In genomic region chr10:102231357-102232318, GRCh38 we compare ENCODE assay signal across 8 cellular contexts. TPM values are rescaled to one million over a fixed set of nuclear protein-coding genes. Genes with fewer than 3 reads are reported as not detected.
DNase-seq lines count a peak whose midpoint lies in the region; ATAC-seq and TF ChIP-seq lines count a peak whose summit lies in the region.

No MANE protein-coding gene starts in this region.

- H3K27ac ChIP-seq in A673 (ENCODE audit: low read depth, low read length, poor library complexity, severe bottlenecking) (no peak overlapping the region), GM23248 (no peak overlapping the region), RWPE2 (ENCODE audit: poor library complexity, severe bottlenecking) (no peak overlapping the region), left ventricle myocardium inferior (replicated peaks) (no peak overlapping the region), spleen (no peak overlapping the region)

- 23 to 26% methylated on average over 51 to 60 of the region's 76 CpGs for WGBS in GM23248 (ENCODE audit: low coverage in 1 of 2, low lambda C conversion rate in 2 of 2, missing lambda C conversion rate in 2 of 2), 2 experiments
- 13 to 20% (median 15%) methylated on average over 55 to 76 of the region's 76 CpGs for WGBS in spleen, 5 donors

- H3K4me1 ChIP-seq in A673 (ENCODE audit: insufficient read depth, low read length, poor library complexity, severe bottlenecking) (peaks cover 11% of the 10 kb centered on the region), GM23248 (ENCODE audit: insufficient read depth) (peaks cover 3% of the 10 kb centered on the region), RWPE2 (ENCODE audit: insufficient read depth, poor library complexity, severe bottlenecking) (peaks cover 8% of the 10 kb centered on the region), left ventricle myocardium inferior (peaks cover 35% of the 10 kb centered on the region), spleen (peaks cover 17 to 42% (median 30%) of the 10 kb centered on the region in 6 donors)

- CTCF ChIA-PET in A673 (lab: Charles Lee) = interaction anchor here (0.6 to 3.1 kb wide), 9 partner anchors 9 to 383 kb away, joined by 3 to 65 read pairs (median 6); partner anchors contain the start of genes GBF1 and PITX3
- CTCF ChIA-PET in activated naive CD4-positive, alpha-beta T cell treated with anti-CD3 and anti-CD28 coated beads for 36 hours (lab: Charles Lee) = interaction anchor here (0.6 to 16.9 kb wide), 48 partner anchors 8 to 1047 kb away, joined by 3 to 685 read pairs (median 6); partner anchors contain the start of genes C10orf95, FBXL15, GBF1 and NFKB2

- peaks cover 3% of the 10 kb centered on the region; the same call in 1 of the 2 replicates for H3F3A ChIP-seq in GM23248 (ENCODE audit: insufficient read depth)

- peak; percentile 89 for TF ChIP-seq CTCF in A673 (conservative IDR thresholded peaks at IDR 0.05; ENCODE audit: low read depth, low read length)
- TF ChIP-seq CTCF in RWPE2 (IDR thresholded peaks at IDR 0.05; ENCODE audit: poor library complexity, severe bottlenecking) = peak; percentile 79
- peak; percentile 70 for TF ChIP-seq CTCF in left ventricle myocardium inferior (IDR thresholded peaks at IDR 0.05; ENCODE audit: borderline replicate concordance)
- TF ChIP-seq CTCF in spleen (IDR thresholded peaks at IDR 0.05 in 8 of 11, conservative IDR thresholded peaks at IDR 0.05 in 3 of 11) = peak; percentile 36 to 83 (median 72)

- H3K36me3 ChIP-seq in A673 (ENCODE audit: insufficient read depth, low read length, poor library complexity, severe bottlenecking) (no peaks in the 10 kb centered on the region), GM23248 (ENCODE audit: low read depth) (no peaks in the 10 kb centered on the region), RWPE2 (ENCODE audit: low read depth) (no peaks in the 10 kb centered on the region), left ventricle myocardium inferior (no peaks in the 10 kb centered on the region), spleen (no peaks in the 10 kb centered on the region)

- no peak overlapping the region; the same call in 1 of the 2 replicates for H3K9ac ChIP-seq in GM23248

- H3K9me3 ChIP-seq in A673 (ENCODE audit: low read depth, low read length, poor library complexity, severe bottlenecking) = no peaks in the 10 kb centered on the region
- H3K9me3 ChIP-seq in GM23248 (ENCODE audit: low read depth) = no peaks in the 10 kb centered on the region
- no peaks in the 10 kb centered on the region for H3K9me3 ChIP-seq in RWPE2 (ENCODE audit: severe bottlenecking)
- no peaks in the 10 kb centered on the region for H3K9me3 ChIP-seq in left ventricle myocardium inferior (replicated peaks)
- H3K9me3 ChIP-seq in spleen = no peaks in the 10 kb centered on the region

- H2AFZ ChIP-seq in GM23248 = peak overlapping the region; percentile 67

- H3K27me3 ChIP-seq in A673 (replicated peaks; ENCODE audit: insufficient read depth, low read depth, low read length, poor library complexity) (peaks cover 13% of the 10 kb centered on the region), GM23248 (replicated peaks; ENCODE audit: insufficient read depth) (no peaks in the 10 kb centered on the region), RWPE2 (ENCODE audit: insufficient read depth, poor library complexity, severe bottlenecking) (peaks cover 15% of the 10 kb centered on the region), left ventricle myocardium inferior (ENCODE audit: low read depth) (peaks cover 74% of the 10 kb centered on the region), spleen (replicated peaks in 1 of 7) (peaks cover 0 to 82% (median 29%) of the 10 kb centered on the region in 7 donors)

- no peaks in the 10 kb centered on the region for H3K9me2 ChIP-seq in GM23248 (ENCODE audit: insufficient read depth)

- in situ Hi-C loops in GM23248 (cut with MboI) = no loop called here

- POLR2A ChIA-PET in A673 (lab: Charles Lee; ENCODE audit: low non-redundant PET) = interaction anchor here (0.5 kb wide), 1 partner anchor 1130 kb away, joined by 7 read pairs; no protein-coding TSS in a partner anchor

- peaks cover 52% of the 10 kb centered on the region for H3K27me3 Mint-ChIP-seq in activated naive CD4-positive, alpha-beta T cell treated with anti-CD3 and anti-CD28 coated beads for 36 hours (ENCODE audit: low read depth)

- H3K79me2 ChIP-seq in GM23248 (ENCODE audit: insufficient read depth) = no peaks in the 10 kb centered on the region

- ATAC-seq in RWPE2 (ENCODE audit: low read depth) = 0 out of 3 replicates have a peak, but pooled peaks have one; percentile 15
- no peak for ATAC-seq in HG02884 (IDR thresholded peaks at IDR 0.05; ENCODE audit: unreplicated experiment)
- ATAC-seq in GM21381 (IDR thresholded peaks at IDR 0.05; ENCODE audit: unreplicated experiment) = no peak

- intact Hi-C loops in A673 (cut with micrococcal nuclease; ENCODE audit: unreplicated experiment) = loop anchor here (5.0 kb wide), 2 partner anchors 166 to 351 kb away; partner anchors contain the start of gene NFKB2
- intact Hi-C loops in activated naive CD4-positive, alpha-beta T cell treated with anti-CD3 and anti-CD28 coated beads for 36 hours (cut with micrococcal nuclease) = loop anchor here (1.0 to 2.0 kb wide), 5 partner anchors 116 to 353 kb away; no protein-coding TSS in a partner anchor
- intact Hi-C loops in left ventricle myocardium inferior (cut with micrococcal nuclease) = no loop called here
- intact Hi-C loops in spleen (cut with DNase I; ENCODE audit: low total_unique reads) = loop anchor here (10.0 kb wide), 1 partner anchor 243 kb away; no protein-coding TSS in a partner anchor

- H3K4me3 ChIP-seq in A673 (ENCODE audit: low read depth, low read length, poor library complexity, severe bottlenecking) (peak overlapping the region; percentile 60), GM23248 (peak overlapping the region; percentile 65), RWPE2 (ENCODE audit: severe bottlenecking) (peak overlapping the region; percentile 34), left ventricle myocardium inferior (peak overlapping the region; percentile 66), spleen (peak overlapping the region; percentile 19 to 74 (median 56))

- H3K9me3 Mint-ChIP-seq in activated naive CD4-positive, alpha-beta T cell treated with anti-CD3 and anti-CD28 coated beads for 36 hours = no peaks in the 10 kb centered on the region

- no peaks in the 10 kb centered on the region for H3K36me3 Mint-ChIP-seq in activated naive CD4-positive, alpha-beta T cell treated with anti-CD3 and anti-CD28 coated beads for 36 hours (ENCODE audit: low read depth)

- H3K4me3 Mint-ChIP-seq in activated naive CD4-positive, alpha-beta T cell treated with anti-CD3 and anti-CD28 coated beads for 36 hours = peak overlapping the region; percentile 60

- peak overlapping the region; percentile 86 for H3K4me2 ChIP-seq in GM23248 (ENCODE audit: unreplicated experiment)

- H4K20me1 ChIP-seq in GM23248 (ENCODE audit: insufficient read depth) = no peaks in the 10 kb centered on the region

- H3K27ac Mint-ChIP-seq in activated naive CD4-positive, alpha-beta T cell treated with anti-CD3 and anti-CD28 coated beads for 36 hours = no peak overlapping the region

- no peak for TF ChIP-seq POLR2A in spleen (IDR thresholded peaks at IDR 0.05)

- H3K4me1 Mint-ChIP-seq in activated naive CD4-positive, alpha-beta T cell treated with anti-CD3 and anti-CD28 coated beads for 36 hours (ENCODE audit: low read depth) = peaks cover 4% of the 10 kb centered on the region

- peak; percentile 50 for DNase-seq in A673 (ENCODE audit: low spot score)
- peak; percentile 68 for DNase-seq in GM23248
- DNase-seq in RWPE2 (ENCODE audit: low spot score) = no peak
- DNase-seq in activated naive CD4-positive, alpha-beta T cell treated with anti-CD3 and anti-CD28 coated beads for 36 hours = peak; percentile 78
- peak; percentile 56 for DNase-seq in left ventricle myocardium inferior
- peak; percentile 90 for DNase-seq in spleen

- no TSS peak for BruUV-seq in A673 (replicated peaks; lab: Mats Ljungman, UMichigan)

RNA-seq across cellular contexts. Expression of gene ELOVL3, which starts 5.5 kb away (rescaled TPM):
- total RNA-seq in A673 (2021) (0.44 TPM in 1 of 2 replicates, not detected in the other), left ventricle myocardium inferior (not detected), spleen (1 to 10 TPM in 1 of 7 donors, under 1 TPM in 4, not detected in 2; 0.26 to 2.0 (median 0.64) TPM)
- 1.9 TPM in 1 of 2 replicates, not detected in the other for total RNA-seq in GM23248 (2014; rRNA removed; shearing (Covaris generic))
- polyA plus RNA-seq in GM23248 (2016; fragmentation: Nextera tagmentation; extraction: Ambion mirVana) (1.4 and 1.9 TPM in 2 replicates), spleen (1 to 10 TPM in 2 of 3 donors, under 1 TPM in 1; 0.08 to 1.1 (median 1.1) TPM)
- not detected for total RNA-seq in activated naive CD4-positive, alpha-beta T cell treated with anti-CD3 and anti-CD28 coated beads for 36 hours

RNA-seq across cellular contexts. Expression of gene PITX3, which starts 9.7 kb away (rescaled TPM):
- total RNA-seq in A673 (2021) (not detected in 2 replicates), left ventricle myocardium inferior (0.85 TPM), spleen (not detected)
- total RNA-seq in GM23248 (2014; rRNA removed; shearing (Covaris generic)) = not detected in 2 replicates
- polyA plus RNA-seq in GM23248 (2016; fragmentation: Nextera tagmentation; extraction: Ambion mirVana) (not detected in 2 replicates), spleen (not detected)
- under 1 TPM in 1 of 2 experiments, not detected in 1; 0.14 TPM for total RNA-seq in activated naive CD4-positive, alpha-beta T cell treated with anti-CD3 and anti-CD28 coated beads for 36 hours

RNA-seq across cellular contexts. Expression of gene GBF1, which starts 13.7 kb away (rescaled TPM):
- total RNA-seq in A673 (2021) = 48.4 and 50.0 TPM in 2 replicates
- total RNA-seq in GM23248 (2014; rRNA removed; shearing (Covaris generic)) = 43.9 and 48.7 TPM in 2 replicates
- polyA plus RNA-seq in GM23248 (2016; fragmentation: Nextera tagmentation; extraction: Ambion mirVana) = 28.1 and 29.8 TPM in 2 replicates
- 10 to 100 TPM; 32.1 to 34.5 TPM for total RNA-seq in activated naive CD4-positive, alpha-beta T cell treated with anti-CD3 and anti-CD28 coated beads for 36 hours
- 43.2 TPM for total RNA-seq in left ventricle myocardium inferior
- total RNA-seq in spleen = 10 to 100 TPM; 36.4 to 42.1 (median 41.3) TPM
- polyA plus RNA-seq in spleen = 10 to 100 TPM in 1 of 3 donors, 1 to 10 TPM in 2; 5.8 to 11.5 (median 7.3) TPM
